In genomic region chr1:96191165-96191564, GRCh38 we compare ENCODE assay signal across 23 cellular contexts.
A peak's percentile ranks its signal among the peaks of the same experiment; 100 is the strongest.
DNase-seq lines count a peak whose midpoint lies in the region; ATAC-seq, FAIRE-seq and TF ChIP-seq lines count a peak whose summit lies in the region.
"Had no signal": no experiment of that assay in that cellular context is flagged by ENCODE, and none has a peak within 500 bp of the region (broad histone marks: within the 10 kb centered on the region; RNA-seq: fewer than 3 reads in every experiment).

No MANE protein-coding gene starts in this region.

- POLR2A ChIA-PET in HepG2 (lab: Yijun Ruan, JAX), result no interaction called here

- TF ChIP-seq RAD21 in HepG2 (CRISPR knock-in tag; IDR thresholded peaks at IDR 0.05), result no peak

- H3K27me3 ChIP-seq in HepG2 (ENCODE audit: control insufficient read depth in 1 of 2, insufficient read depth in 2 of 2, low read length in 2 of 2), result no peaks in the 10 kb centered on the region
- no peaks in the 10 kb centered on the region for H3K27me3 ChIP-seq in right lobe of liver
- peaks cover 10% of the 10 kb centered on the region for H3K27me3 ChIP-seq in foreskin keratinocyte
- H3K27me3 ChIP-seq: BE2C; BLaER1 treated with 17β-estradiol and CSF1 and Interleukin-3, amounts not matched to agents 10 nM and 100 nM had no signal

- H3K4me1 ChIP-seq in HepG2 (ENCODE audit: insufficient read depth, low read length) (no peaks in the 10 kb centered on the region), right lobe of liver (no peaks in the 10 kb centered on the region), kidney (ENCODE audit: control insufficient read depth in 1 of 2, insufficient read depth in 1 of 2, low read depth in 1 of 2, low read length in 2 of 2) (no peaks in the 10 kb centered on the region), foreskin keratinocyte (no peaks in the 10 kb centered on the region)
- H3K4me1 ChIP-seq: A549; BE2C; BLaER1 treated with 17β-estradiol and CSF1 and Interleukin-3, amounts not matched to agents 10 nM and 100 nM had no signal

- TF ChIP-seq CTCF in HepG2 (CRISPR knock-in tag; IDR thresholded peaks at IDR 0.05) (no peak), right lobe of liver (IDR thresholded peaks at IDR 0.05) (no peak), kidney (IDR thresholded peaks at IDR 0.05; ENCODE audit: borderline replicate concordance, extremely low read depth, insufficient read depth) (no peak), foreskin keratinocyte (conservative IDR thresholded peaks at IDR 0.05) (no peak)

- BruUV-seq in HepG2 (replicated peaks; lab: Mats Ljungman, UMichigan), result no TSS peak

- H2AFZ ChIP-seq in HepG2 (ENCODE audit: low read length), result no peak overlapping the region
- H2AFZ ChIP-seq: GM23248 had no signal

- H3K9me3 ChIP-seq in HepG2 (ENCODE audit: low read length), result peaks cover 44% of the 10 kb centered on the region
- no peaks in the 10 kb centered on the region for H3K9me3 ChIP-seq in right lobe of liver
- peaks cover 0 to 13% of the 10 kb centered on the region in 2 donors for H3K9me3 ChIP-seq in kidney (ENCODE audit: control insufficient read depth in 1 of 2, low read length in 2 of 2)
- H3K9me3 ChIP-seq: A549, BE2C had no signal

- H3K4me2 ChIP-seq in HepG2 (ENCODE audit: low read depth, low read length), result no peak overlapping the region
- H3K4me2 ChIP-seq: A549; BLaER1 treated with 17β-estradiol and CSF1 and Interleukin-3, amounts not matched to agents 10 nM and 100 nM had no signal

- no peak overlapping the region for H3K4me3 ChIP-seq in HepG2 (replicated peaks in 1 of 3; ENCODE audit: insufficient read depth in 1 of 3, low read depth in 2 of 3, low read length in 3 of 3)
- no peak overlapping the region for H3K4me3 ChIP-seq in right lobe of liver
- H3K4me3 ChIP-seq in kidney (ENCODE audit: low read length in 2 of 2), result no peak overlapping the region
- H3K4me3 ChIP-seq: A549; BLaER1 treated with 17β-estradiol and CSF1 and Interleukin-3, amounts not matched to agents 10 nM and 100 nM; GM23248 had no signal

- no peak for TF ChIP-seq POLR2A in HepG2 (IDR thresholded peaks at IDR 0.05; ENCODE audit: insufficient read depth in 1 of 2, low read depth in 2 of 2, low read length in 2 of 2)
- no peak for TF ChIP-seq POLR2A in right lobe of liver (IDR thresholded peaks at IDR 0.05)

- no peak for ATAC-seq in HepG2
- no peak for ATAC-seq in right lobe of liver
- no peak for ATAC-seq in foreskin keratinocyte
- ATAC-seq: A549 had no signal

- H4K20me1 ChIP-seq in HepG2 (ENCODE audit: insufficient read depth, low read length), result no peaks in the 10 kb centered on the region
- H4K20me1 ChIP-seq: BLaER1 treated with 17β-estradiol and CSF1 and Interleukin-3, amounts not matched to agents 10 nM and 100 nM had no signal

- intact Hi-C loops in HepG2 (cut with micrococcal nuclease; ENCODE audit: unreplicated experiment), result no loop called here
- intact Hi-C loops in right lobe of liver (cut with DNase I), result no loop called here
- intact Hi-C loops in kidney (cut with DNase I), result no loop called here

- H3K27ac ChIP-seq in HepG2 (ENCODE audit: extremely low read length, insufficient read depth, low read length) (no peak overlapping the region), right lobe of liver (no peak overlapping the region), kidney (ENCODE audit: low read depth in 2 of 2, low read length in 2 of 2) (no peak overlapping the region), foreskin keratinocyte (no peak overlapping the region)
- H3K27ac ChIP-seq: A549; BLaER1 treated with 17β-estradiol and CSF1 and Interleukin-3, amounts not matched to agents 10 nM and 100 nM; GM23248 had no signal

- in situ Hi-C loops in HepG2 (cut with HindIII; ENCODE audit: extremely low pct_ligation_motif_present, low pct_unique_long_range_greater_than_20kb), result no loop called here

- TF ChIP-seq EP300 in HepG2 (IDR thresholded peaks at IDR 0.05; ENCODE audit: low read depth in 2 of 2, low read length in 2 of 2) (no peak), HepG2 (CRISPR knock-in tag; IDR thresholded peaks at IDR 0.05; ENCODE audit: borderline replicate concordance) (no peak)

- no peaks in the 10 kb centered on the region for H3K36me3 ChIP-seq in HepG2 (replicated peaks in 1 of 2; ENCODE audit: control insufficient read depth in 1 of 2, insufficient read depth in 2 of 2, low read length in 2 of 2)
- H3K36me3 ChIP-seq in right lobe of liver, result no peaks in the 10 kb centered on the region
- H3K36me3 ChIP-seq in kidney (ENCODE audit: control insufficient read depth in 1 of 2, insufficient read depth in 2 of 2, low read length in 2 of 2), result no peaks in the 10 kb centered on the region
- H3K36me3 ChIP-seq: BE2C; BLaER1 treated with 17β-estradiol and CSF1 and Interleukin-3, amounts not matched to agents 10 nM and 100 nM had no signal

- WGBS in HepG2 (ENCODE audit: low lambda C conversion rate), result 2% methylated on average over 2 of the region's 2 CpGs
- WGBS in right lobe of liver (ENCODE audit: insufficient coverage, low coverage, low lambda C conversion rate, missing lambda C conversion rate), result 43% methylated on average over 2 of the region's 2 CpGs

- FAIRE-seq in HepG2 (lab: Jason Lieb, UNC) (no peak), kidney (lab: Jason Lieb, UNC) (peak; percentile 33)
- FAIRE-seq: A549, D721Med, G401.6, GM12892, H1 had no signal

- H3K9ac ChIP-seq in HepG2 (ENCODE audit: insufficient read depth, low read depth, low read length), result no peak overlapping the region
- no peak overlapping the region for H3K9ac ChIP-seq in kidney (ENCODE audit: low read length in 2 of 2)
- H3K9ac ChIP-seq: BLaER1 treated with 17β-estradiol and CSF1 and Interleukin-3, amounts not matched to agents 10 nM and 100 nM; GM23248 had no signal

- no peaks in the 10 kb centered on the region for H3K79me2 ChIP-seq in HepG2 (ENCODE audit: insufficient read depth, low read length)

- DNase-seq in NCI-H1105 treated with DMSO at 0.1 percent for 48 hours (lab: John Stamatoyannopoulos, UW) (peak; percentile 9), NCI-H1105 (lab: John Stamatoyannopoulos, UW) (no peak), HepG2 (ENCODE audit: low spot score) (no peak), right lobe of liver (no peak), kidney (no peak), foreskin keratinocyte (no peak)
- DNase-seq: 8988T; ACHN; AML-193; BE2C; CD4-positive, alpha-beta T cell; CD8-positive, alpha-beta memory T cell; DMS 273 treated with DMSO at 0.1 percent for 48 hours; DND-41; GM23248; H7; HCEC 1CT had no signal

- CTCF ChIA-PET in HepG2 (lab: Yijun Ruan, JAX; ENCODE audit: low intra/inter-chr PET ratio, low total read pairs), result no interaction called here

TF ChIP-seq in HepG2, 621 proteins besides CTCF, POLR2A, EP300 and RAD21:
- TF ChIP-seq ZNF317 (CRISPR knock-in tag; IDR thresholded peaks at IDR 0.05) (peak; percentile 93), ZNF83 (CRISPR knock-in tag; IDR thresholded peaks at IDR 0.05; ENCODE audit: borderline replicate concordance) (no peak)
